18 cellular contexts compared by ENCODE assay signal in the genomic region with DNA sequence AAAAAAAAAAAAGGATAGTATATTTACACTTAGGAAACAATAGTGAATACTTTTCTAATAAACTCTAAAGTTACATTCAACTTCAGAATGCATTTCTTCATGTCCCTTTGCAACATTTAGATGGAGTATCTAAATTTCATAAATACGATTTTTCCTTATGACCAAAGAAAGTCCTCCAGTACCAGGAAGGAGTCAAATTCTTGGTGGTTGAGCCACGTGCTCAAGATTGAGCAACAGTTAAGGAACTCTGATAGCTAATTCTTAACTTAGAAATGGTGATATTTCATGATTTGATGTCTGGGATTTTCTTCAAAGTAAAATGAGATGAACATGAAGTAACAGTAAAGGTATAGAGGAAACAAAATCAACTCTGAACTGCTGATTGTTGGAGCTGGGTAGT.
A peak's percentile ranks its signal among the peaks of the same experiment; 100 is the strongest.
DNase-seq lines count a peak whose midpoint lies in the region; ATAC-seq and TF ChIP-seq lines count a peak whose summit lies in the region.
"Had no signal": no experiment of that assay in that cellular context is flagged by ENCODE, and none has a peak within 500 bp of the region (broad histone marks: within the 10 kb centered on the region; RNA-seq: fewer than 3 reads in every experiment).

No MANE protein-coding gene starts in this region.

- H3K27me3 Mint-ChIP-seq in progenitor cell of endocrine pancreas: no peaks in the 10 kb centered on the region

- no peak overlapping the region for H3K4me3 ChIP-seq in epithelial cell of esophagus (ENCODE audit: low read length)
- H3K4me3 ChIP-seq: prostate gland, vagina had no signal

- no peak overlapping the region for H3K27ac Mint-ChIP-seq in progenitor cell of endocrine pancreas
- H3K27ac Mint-ChIP-seq: endodermal cell, mesothelial cell of epicardium, nephron, T-cell had no signal

- H3K4me3 Mint-ChIP-seq in progenitor cell of endocrine pancreas (ENCODE audit: low read depth): no peak overlapping the region
- H3K4me3 Mint-ChIP-seq: endodermal cell, mesothelial cell of epicardium, nephron, T-cell had no signal

- DNase-seq in AG20443 (ENCODE audit: low spot score) (peak; percentile 30), LHCN-M2 (ENCODE audit: low read depth) (peak; percentile 54), epithelial cell of esophagus (ENCODE audit: low read depth) (peak; percentile 15), non-pigmented ciliary epithelial cell (ENCODE audit: low read depth) (peak; percentile 34), middle frontal gyrus (ENCODE audit: extremely low spot score, low spot score) (no peak), progenitor cell of endocrine pancreas (ENCODE audit: low spot score, unreplicated experiment) (no peak)
- DNase-seq in activated CD4-positive, alpha-beta T cell treated with anti-CD3 and anti-CD28 coated beads, Interleukin-2, amount 50 U/mL, for 48 hours: no peak
- DNase-seq: DMS79; endodermal cell; NCI-H1105; NCI-H526 treated with DMSO at 0.1 percent for 48 hours; stimulated activated CD8-positive, alpha-beta memory T cell treated with anti-CD3 and anti-CD28 coated beads, Interleukin-4, amount 100 ng/mL, for 48 hours; T-cell had no signal

- H3K9me3 Mint-ChIP-seq in progenitor cell of endocrine pancreas (ENCODE audit: low read depth): no peaks in the 10 kb centered on the region
- H3K9me3 Mint-ChIP-seq: endodermal cell, mesothelial cell of epicardium, nephron, T-cell had no signal

- H3K36me3 Mint-ChIP-seq in progenitor cell of endocrine pancreas (ENCODE audit: insufficient read depth): peaks cover 5% of the 10 kb centered on the region
- H3K36me3 Mint-ChIP-seq: mesothelial cell of epicardium, T-cell had no signal

- ATAC-seq in HG02798 (IDR thresholded peaks at IDR 0.05; ENCODE audit: poor library complexity, unreplicated experiment): no peak
- ATAC-seq: T-cell had no signal

- no peak for TF ChIP-seq CTCF in epithelial cell of esophagus (IDR thresholded peaks at IDR 0.05; ENCODE audit: insufficient read depth, low read depth, low read length, missing control alignments)
- no peak for TF ChIP-seq CTCF in progenitor cell of endocrine pancreas (IDR thresholded peaks at IDR 0.05; ENCODE audit: unreplicated experiment)

- no peaks in the 10 kb centered on the region for H3K4me1 Mint-ChIP-seq in progenitor cell of endocrine pancreas (ENCODE audit: low read depth)
- H3K4me1 Mint-ChIP-seq: T-cell had no signal

Comparison
In these comparisons a context has a peak if more than half of its experiments do, and no peak if none do; other contexts are left out.
1. DNase-seq: peak in AG20443 (single experiment), LHCN-M2 (single experiment), epithelial cell of esophagus (single experiment) and non-pigmented ciliary epithelial cell (single experiment); none in activated CD4-positive, alpha-beta T cell treated with anti-CD3 and anti-CD28 coated beads, Interleukin-2, amount 50 U/mL, for 48 hours (0 of 2), middle frontal gyrus (single experiment) and progenitor cell of endocrine pancreas (single experiment).